ENCODE assay signal across 1 cellular context in genomic region chr5:154734670-154735248, GRCh38.
A peak's percentile ranks its signal among the peaks of the same experiment; 100 is the strongest.
TF ChIP-seq lines count a peak whose summit lies in the region.

No MANE protein-coding gene starts in this region.

TF ChIP-seq in K562, 482 proteins besides CTCF, POLR2A, EP300 and RAD21 (continued from another document):
- no peak for TF ChIP-seq THAP7 (CRISPR knock-in tag; IDR thresholded peaks at IDR 0.05)
- TF ChIP-seq ZNF695 (CRISPR knock-in tag; IDR thresholded peaks at IDR 0.05), result no peak
- no peak for TF ChIP-seq HINFP (tag; conservative IDR thresholded peaks at IDR 0.05; ENCODE audit: low read depth)
- peak; percentile 52 for TF ChIP-seq ZNF316 (IDR thresholded peaks at IDR 0.05)
TF ChIP-seq in K562: peak in this region for 4.
